ENCODE assay signal across 12 cellular contexts in genomic region chr9:136773386-136774044, GRCh38. TPM values are rescaled to one million over a fixed set of nuclear protein-coding genes. Genes with fewer than 3 reads are reported as not detected.
DNase-seq lines count a peak whose midpoint lies in the region; ATAC-seq and TF ChIP-seq lines count a peak whose summit lies in the region.
"Had no signal": no experiment of that assay in that cellular context is flagged by ENCODE, and none has a peak within 500 bp of the region (broad histone marks: within the 10 kb centered on the region; RNA-seq: fewer than 3 reads in every experiment).

No MANE protein-coding gene starts in this region.

- TF ChIP-seq CTCF in Loucy (conservative IDR thresholded peaks at IDR 0.05; ENCODE audit: low read length) (no peak), natural killer cell (IDR thresholded peaks at IDR 0.05) (no peak)

- peak; percentile 66 for ATAC-seq in activated CD8-positive, alpha-beta T cell treated with anti-CD3 and anti-CD28 coated beads, Interleukin-2, amount 10 ng/mL, durations not matched to agents 7 days and 5 days
- ATAC-seq in natural killer cell (peak in 2 of 3 donors; percentile 31 to 67), GM18858 (IDR thresholded peaks at IDR 0.05; ENCODE audit: unreplicated experiment) (no peak)

- no peak overlapping the region for H3K4ac ChIP-seq in mesenchymal stem cell (ENCODE audit: low read depth in 1 of 2, low read length in 2 of 2)

- H3K4me3 Mint-ChIP-seq in activated CD8-positive, alpha-beta T cell treated with anti-CD3 and anti-CD28 coated beads, Interleukin-2, amount 10 ng/mL, durations not matched to agents 7 days and 5 days = no peak overlapping the region
- no peak overlapping the region for H3K4me3 Mint-ChIP-seq in natural killer cell

- H3K9me3 Mint-ChIP-seq in activated CD8-positive, alpha-beta T cell treated with anti-CD3 and anti-CD28 coated beads, Interleukin-2, amount 10 ng/mL, durations not matched to agents 7 days and 5 days (ENCODE audit: insufficient read depth) = peaks cover 5% of the 10 kb centered on the region
- H3K9me3 Mint-ChIP-seq in natural killer cell = no peaks in the 10 kb centered on the region

- H3K4me2 ChIP-seq in Loucy (ENCODE audit: low read depth, low read length, poor library complexity, severe bottlenecking) (peak overlapping the region; percentile 30), mesenchymal stem cell (ENCODE audit: low read length, poor library complexity, severe bottlenecking) (no peak overlapping the region)

- H3K27me3 ChIP-seq in Loucy (ENCODE audit: insufficient read depth, low read length, poor library complexity, severe bottlenecking) = no peaks in the 10 kb centered on the region
- H3K27me3 ChIP-seq in effector memory CD4-positive, alpha-beta T cell (replicated peaks; ENCODE audit: control insufficient read depth, insufficient read depth, low read length, poor library complexity, severe bottlenecking) = no peaks in the 10 kb centered on the region
- peaks cover 16 to 45% of the 10 kb centered on the region in 2 experiments for H3K27me3 ChIP-seq in mesenchymal stem cell (ENCODE audit: control insufficient read depth in 1 of 2, insufficient read depth in 1 of 2, low read length in 2 of 2)
- H3K27me3 ChIP-seq: breast epithelium, Peyer's patch had no signal

- H3K23ac ChIP-seq in mesenchymal stem cell (ENCODE audit: low read length in 2 of 2) = no peak overlapping the region

- no peaks in the 10 kb centered on the region for H3K79me2 ChIP-seq in Loucy (ENCODE audit: insufficient read depth, low read length)

- H2AFZ ChIP-seq in Loucy (ENCODE audit: low read length) (peak overlapping the region; percentile 77), mesenchymal stem cell (ENCODE audit: low read depth, low read length) (no peak overlapping the region)

- intact Hi-C loops in natural killer cell (cut with micrococcal nuclease) = no loop called here

- H3K4me1 Mint-ChIP-seq in activated CD8-positive, alpha-beta T cell treated with anti-CD3 and anti-CD28 coated beads, Interleukin-2, amount 10 ng/mL, durations not matched to agents 7 days and 5 days (ENCODE audit: low read depth) = peaks cover 6% of the 10 kb centered on the region
- H3K4me1 Mint-ChIP-seq in natural killer cell = peaks cover 0 to 10% of the 10 kb centered on the region in 2 donors

- CTCF ChIA-PET in activated CD8-positive, alpha-beta T cell treated with anti-CD3 and anti-CD28 coated beads, Interleukin-2, amount 10 ng/mL, durations not matched to agents 7 days and 5 days (lab: Charles Lee) = no interaction called here

- H3K9me3 ChIP-seq in Loucy (ENCODE audit: insufficient read depth, low read depth, low read length) = no peaks in the 10 kb centered on the region; the same call in 1 of the 2 replicates
- H3K9me3 ChIP-seq in effector memory CD4-positive, alpha-beta T cell (ENCODE audit: control insufficient read depth, low read length) = no peaks in the 10 kb centered on the region
- H3K9me3 ChIP-seq in mesenchymal stem cell (ENCODE audit: control insufficient read depth, low read length) = peaks cover 13% of the 10 kb centered on the region
- H3K9me3 ChIP-seq: Peyer's patch had no signal

- H2BK12ac ChIP-seq in mesenchymal stem cell (ENCODE audit: low read length in 2 of 2) = no peak overlapping the region

- H3K4me1 ChIP-seq in Loucy (ENCODE audit: insufficient read depth, low read length, poor library complexity, severe bottlenecking) (peaks cover 6% of the 10 kb centered on the region), mesenchymal stem cell (ENCODE audit: control insufficient read depth, insufficient read depth, low read depth, low read length) (peaks cover 2% of the 10 kb centered on the region)
- no peaks in the 10 kb centered on the region for H3K4me1 ChIP-seq in effector memory CD4-positive, alpha-beta T cell (ENCODE audit: control insufficient read depth, insufficient read depth, low read length, poor library complexity, severe bottlenecking)
- H3K4me1 ChIP-seq: breast epithelium, Peyer's patch had no signal

- H3F3A ChIP-seq in Loucy (ENCODE audit: low read depth) = no peaks in the 10 kb centered on the region

- H2BK120ac ChIP-seq in mesenchymal stem cell (ENCODE audit: low read depth, low read length) = no peak overlapping the region

- no peak overlapping the region for H2BK5ac ChIP-seq in mesenchymal stem cell (ENCODE audit: low read depth, low read length, poor library complexity, severe bottlenecking)

- no peaks in the 10 kb centered on the region for H3K36me3 Mint-ChIP-seq in activated CD8-positive, alpha-beta T cell treated with anti-CD3 and anti-CD28 coated beads, Interleukin-2, amount 10 ng/mL, durations not matched to agents 7 days and 5 days (ENCODE audit: low read depth)
- H3K36me3 Mint-ChIP-seq in natural killer cell = no peaks in the 10 kb centered on the region

- no peaks in the 10 kb centered on the region for H3K9me2 ChIP-seq in Loucy (replicated peaks; ENCODE audit: low read depth, low read length)

- peak; percentile 31 for DNase-seq in NCI-H2171 treated with DMSO at 0.1 percent for 48 hours (lab: John Stamatoyannopoulos, UW)
- DNase-seq in NCI-H2171 (lab: John Stamatoyannopoulos, UW) = no peak
- peak; percentile 47 for DNase-seq in activated CD8-positive, alpha-beta T cell treated with anti-CD3 and anti-CD28 coated beads, Interleukin-2, amount 10 ng/mL, durations not matched to agents 7 days and 5 days
- DNase-seq in natural killer cell = no peak
- no peak for DNase-seq in effector memory CD4-positive, alpha-beta T cell
- no peak for DNase-seq in mesenchymal stem cell

- H3K27ac ChIP-seq in effector memory CD4-positive, alpha-beta T cell (ENCODE audit: insufficient read depth, low read length, poor library complexity, severe bottlenecking) = no peak overlapping the region
- no peak overlapping the region for H3K27ac ChIP-seq in mesenchymal stem cell (ENCODE audit: low read length, poor library complexity, severe bottlenecking)
- H3K27ac ChIP-seq: breast epithelium, Peyer's patch had no signal

- peaks cover 9% of the 10 kb centered on the region for H3K27me3 Mint-ChIP-seq in activated CD8-positive, alpha-beta T cell treated with anti-CD3 and anti-CD28 coated beads, Interleukin-2, amount 10 ng/mL, durations not matched to agents 7 days and 5 days (ENCODE audit: low read depth)
- peaks cover 13 to 19% of the 10 kb centered on the region in 2 donors for H3K27me3 Mint-ChIP-seq in natural killer cell (ENCODE audit: low read depth in 2 of 2)

- POLR2A ChIA-PET in activated CD8-positive, alpha-beta T cell treated with anti-CD3 and anti-CD28 coated beads, Interleukin-2, amount 10 ng/mL, durations not matched to agents 7 days and 5 days (lab: Charles Lee) = no interaction called here

- H3K14ac ChIP-seq in mesenchymal stem cell (ENCODE audit: low read length in 2 of 2) = peak overlapping the region in 1 of 2 experiments; percentile 55

- no peak overlapping the region for H4K91ac ChIP-seq in mesenchymal stem cell (ENCODE audit: low read length)

- no peak overlapping the region for H3K27ac Mint-ChIP-seq in activated CD8-positive, alpha-beta T cell treated with anti-CD3 and anti-CD28 coated beads, Interleukin-2, amount 10 ng/mL, durations not matched to agents 7 days and 5 days
- no peak overlapping the region for H3K27ac Mint-ChIP-seq in natural killer cell

- H3K9ac ChIP-seq in Loucy (ENCODE audit: low read depth, low read length, poor library complexity, severe bottlenecking) (no peak overlapping the region), mesenchymal stem cell (ENCODE audit: low read length) (no peak overlapping the region)

- no peak overlapping the region for H2BK15ac ChIP-seq in mesenchymal stem cell (ENCODE audit: low read depth, poor library complexity, severe bottlenecking)

- no peaks in the 10 kb centered on the region for H3K79me1 ChIP-seq in mesenchymal stem cell (replicated peaks; ENCODE audit: low read length, poor library complexity, severe bottlenecking)

- no peak overlapping the region for H2AK5ac ChIP-seq in mesenchymal stem cell (ENCODE audit: low read length, severe bottlenecking)

- WGBS in mesenchymal stem cell = 88% methylated on average over 7 of the region's 7 CpGs

- H3K4me3 ChIP-seq in Loucy (ENCODE audit: low read length, poor library complexity, severe bottlenecking) = peak overlapping the region; percentile 37
- H3K4me3 ChIP-seq in effector memory CD4-positive, alpha-beta T cell (ENCODE audit: insufficient read depth, low read depth, low read length, poor library complexity, severe bottlenecking) = no peak overlapping the region
- H3K4me3 ChIP-seq in mesenchymal stem cell (ENCODE audit: insufficient read depth in 1 of 2, low read depth in 1 of 2, low read length in 2 of 2) = peak overlapping the region in 1 of 2 experiments; percentile 23
- H3K4me3 ChIP-seq: breast epithelium, Peyer's patch had no signal

- no peaks in the 10 kb centered on the region for H4K20me1 ChIP-seq in Loucy (ENCODE audit: insufficient read depth, low read length, poor library complexity, severe bottlenecking)

- no peak overlapping the region for H4K8ac ChIP-seq in mesenchymal stem cell (ENCODE audit: low read length)

- no peak overlapping the region for H3K18ac ChIP-seq in mesenchymal stem cell (ENCODE audit: low read depth in 1 of 2, low read length in 2 of 2)

- no peaks in the 10 kb centered on the region for H3K36me3 ChIP-seq in Loucy (ENCODE audit: insufficient read depth, low read length)
- no peaks in the 10 kb centered on the region for H3K36me3 ChIP-seq in effector memory CD4-positive, alpha-beta T cell (ENCODE audit: control insufficient read depth, insufficient read depth, low read length)
- H3K36me3 ChIP-seq in mesenchymal stem cell (ENCODE audit: control insufficient read depth in 1 of 2, insufficient read depth in 2 of 2, low read depth in 1 of 2, low read length in 2 of 2) = no peaks in the 10 kb centered on the region
- H3K36me3 ChIP-seq: breast epithelium, Peyer's patch had no signal

RNA-seq across cellular contexts. Expression of gene LCN15, which starts 9.2 kb away (rescaled TPM):
- total RNA-seq in activated CD8-positive, alpha-beta T cell treated with anti-CD3 and anti-CD28 coated beads, Interleukin-2, amount 10 ng/mL, durations not matched to agents 7 days and 5 days = not detected
- not detected for total RNA-seq in natural killer cell
- polyA plus RNA-seq in mesenchymal stem cell (2013, experiment 1 of 2) = not detected
- polyA plus RNA-seq in mesenchymal stem cell (2013, experiment 2 of 2) = not detected
- total RNA-seq: breast epithelium, liver had no signal
- polyA plus RNA-seq: AG04450, liver had no signal

RNA-seq across cellular contexts. Expression of gene LCN8, which starts 15.5 kb away (rescaled TPM):
- total RNA-seq in activated CD8-positive, alpha-beta T cell treated with anti-CD3 and anti-CD28 coated beads, Interleukin-2, amount 10 ng/mL, durations not matched to agents 7 days and 5 days = not detected
- not detected for total RNA-seq in natural killer cell
- not detected for polyA plus RNA-seq in mesenchymal stem cell (2013, experiment 1 of 2)
- not detected for polyA plus RNA-seq in mesenchymal stem cell (2013, experiment 2 of 2)
- total RNA-seq: breast epithelium, liver, Peyer's patch had no signal
- polyA plus RNA-seq: AG04450, liver had no signal

RNA-seq across cellular contexts. Expression of gene TMEM141, which starts 17.6 kb away (rescaled TPM):
- 10 to 100 TPM; 39.9 to 43.2 TPM for total RNA-seq in activated CD8-positive, alpha-beta T cell treated with anti-CD3 and anti-CD28 coated beads, Interleukin-2, amount 10 ng/mL, durations not matched to agents 7 days and 5 days
- 10 to 100 TPM; 22.4 to 26.9 (median 26.6) TPM for total RNA-seq in natural killer cell
- 58.1 TPM for polyA plus RNA-seq in mesenchymal stem cell (2013, experiment 1 of 2)
- 53.8 TPM for polyA plus RNA-seq in mesenchymal stem cell (2013, experiment 2 of 2)

RNA-seq across cellular contexts. Expression of gene CCDC183, which starts 22.6 kb away (rescaled TPM):
- under 1 TPM; 0.26 to 0.44 TPM for total RNA-seq in activated CD8-positive, alpha-beta T cell treated with anti-CD3 and anti-CD28 coated beads, Interleukin-2, amount 10 ng/mL, durations not matched to agents 7 days and 5 days
- total RNA-seq in natural killer cell = under 1 TPM; 0.56 to 0.75 (median 0.65) TPM
- polyA plus RNA-seq in mesenchymal stem cell (2013, experiment 1 of 2) = 3.2 TPM
- 2.7 TPM for polyA plus RNA-seq in mesenchymal stem cell (2013, experiment 2 of 2)

RNA-seq across cellular contexts. Expression of gene LCN6, which starts 25.2 kb away (rescaled TPM):
- total RNA-seq in activated CD8-positive, alpha-beta T cell treated with anti-CD3 and anti-CD28 coated beads, Interleukin-2, amount 10 ng/mL, durations not matched to agents 7 days and 5 days = not detected
- not detected for total RNA-seq in natural killer cell
- not detected for polyA plus RNA-seq in mesenchymal stem cell (2013, experiment 1 of 2)
- not detected for polyA plus RNA-seq in mesenchymal stem cell (2013, experiment 2 of 2)
- total RNA-seq: liver had no signal
- polyA plus RNA-seq: AG04450 had no signal

Comparison
In these comparisons a context has a peak if more than half of its experiments do, and no peak if none do; other contexts are left out.
1. DNase-seq: peak in NCI-H2171 treated with DMSO at 0.1 percent for 48 hours (single experiment) and activated CD8-positive, alpha-beta T cell treated with anti-CD3 and anti-CD28 coated beads, Interleukin-2, amount 10 ng/mL, durations not matched to agents 7 days and 5 days (single experiment); none in NCI-H2171 (single experiment), natural killer cell (single experiment), effector memory CD4-positive, alpha-beta T cell (0 of 3) and mesenchymal stem cell (single experiment).